ENCODE assay signal across 8 cellular contexts in genomic region chr22:45308624-45309421, GRCh38.
DNase-seq lines count a peak whose midpoint lies in the region; ATAC-seq and TF ChIP-seq lines count a peak whose summit lies in the region.

No MANE protein-coding gene starts in this region.

- peaks cover 2% of the 10 kb centered on the region for H3K36me3 Mint-ChIP-seq in activated naive CD8-positive, alpha-beta T cell
- peaks cover 3% of the 10 kb centered on the region for H3K36me3 Mint-ChIP-seq in stimulated activated naive CD8-positive, alpha-beta T cell treated with anti-CD3 and anti-CD28 coated beads, Interleukin-15, Interleukin-2, amounts not matched to agents 100 ng/mL and 50 ng/mL, for 24 hours (ENCODE audit: low read depth)

- H3K9me3 Mint-ChIP-seq in activated naive CD8-positive, alpha-beta T cell (ENCODE audit: low read depth), result no peaks in the 10 kb centered on the region
- no peaks in the 10 kb centered on the region for H3K9me3 Mint-ChIP-seq in stimulated activated naive CD8-positive, alpha-beta T cell treated with anti-CD3 and anti-CD28 coated beads, Interleukin-15, Interleukin-2, amounts not matched to agents 100 ng/mL and 50 ng/mL, for 24 hours

- H3K27me3 Mint-ChIP-seq in activated naive CD8-positive, alpha-beta T cell, result no peaks in the 10 kb centered on the region
- H3K27me3 Mint-ChIP-seq in stimulated activated naive CD8-positive, alpha-beta T cell treated with anti-CD3 and anti-CD28 coated beads, Interleukin-15, Interleukin-2, amounts not matched to agents 100 ng/mL and 50 ng/mL, for 24 hours, result no peaks in the 10 kb centered on the region

- no peak for DNase-seq in AG04449 (ENCODE audit: low read depth, low spot score)
- peak; percentile 33 for DNase-seq in iPS-NIHi7 (ENCODE audit: extremely low spot score)
- DNase-seq in DMS79 (lab: John Stamatoyannopoulos, UW), result no peak
- no peak for DNase-seq in NCI-H82 treated with DMSO at 0.1 percent for 48 hours (lab: John Stamatoyannopoulos, UW; ENCODE audit: unreplicated experiment)

- H3K4me1 Mint-ChIP-seq in activated naive CD8-positive, alpha-beta T cell (ENCODE audit: low read depth), result peaks cover 35% of the 10 kb centered on the region
- peaks cover 43% of the 10 kb centered on the region for H3K4me1 Mint-ChIP-seq in stimulated activated naive CD8-positive, alpha-beta T cell treated with anti-CD3 and anti-CD28 coated beads, Interleukin-15, Interleukin-2, amounts not matched to agents 100 ng/mL and 50 ng/mL, for 24 hours (ENCODE audit: low read depth)

- H3K4me3 ChIP-seq in AG04449 (ENCODE audit: low read depth, low read length), result peak overlapping the region; percentile 60

- TF ChIP-seq CTCF in AG04449 (IDR thresholded peaks at IDR 0.05; ENCODE audit: insufficient read depth, low read length, missing control alignments), result no peak

- POLR2A ChIA-PET in AG04449 (lab: Yijun Ruan, JAX), result no interaction called here

- CTCF ChIA-PET in AG04449 (lab: Yijun Ruan, JAX), result interaction anchor here (1.1 kb wide), 1 partner anchor 11 kb away, joined by 4 read pairs; no protein-coding TSS in a partner anchor

- ATAC-seq in HG03558 (IDR thresholded peaks at IDR 0.05; ENCODE audit: extremely low read depth, unreplicated experiment) (peak; percentile 5), GM18870 (IDR thresholded peaks at IDR 0.05; ENCODE audit: unreplicated experiment) (no peak)

- peak overlapping the region; percentile 87 for H3K27ac Mint-ChIP-seq in activated naive CD8-positive, alpha-beta T cell
- peak overlapping the region; percentile 92 for H3K27ac Mint-ChIP-seq in stimulated activated naive CD8-positive, alpha-beta T cell treated with anti-CD3 and anti-CD28 coated beads, Interleukin-15, Interleukin-2, amounts not matched to agents 100 ng/mL and 50 ng/mL, for 24 hours

- H3K4me3 Mint-ChIP-seq in activated naive CD8-positive, alpha-beta T cell, result peak overlapping the region; percentile 81
- H3K4me3 Mint-ChIP-seq in stimulated activated naive CD8-positive, alpha-beta T cell treated with anti-CD3 and anti-CD28 coated beads, Interleukin-15, Interleukin-2, amounts not matched to agents 100 ng/mL and 50 ng/mL, for 24 hours, result peak overlapping the region; percentile 85
